ENCODE assay signal across 1 cellular context in the genomic region with DNA sequence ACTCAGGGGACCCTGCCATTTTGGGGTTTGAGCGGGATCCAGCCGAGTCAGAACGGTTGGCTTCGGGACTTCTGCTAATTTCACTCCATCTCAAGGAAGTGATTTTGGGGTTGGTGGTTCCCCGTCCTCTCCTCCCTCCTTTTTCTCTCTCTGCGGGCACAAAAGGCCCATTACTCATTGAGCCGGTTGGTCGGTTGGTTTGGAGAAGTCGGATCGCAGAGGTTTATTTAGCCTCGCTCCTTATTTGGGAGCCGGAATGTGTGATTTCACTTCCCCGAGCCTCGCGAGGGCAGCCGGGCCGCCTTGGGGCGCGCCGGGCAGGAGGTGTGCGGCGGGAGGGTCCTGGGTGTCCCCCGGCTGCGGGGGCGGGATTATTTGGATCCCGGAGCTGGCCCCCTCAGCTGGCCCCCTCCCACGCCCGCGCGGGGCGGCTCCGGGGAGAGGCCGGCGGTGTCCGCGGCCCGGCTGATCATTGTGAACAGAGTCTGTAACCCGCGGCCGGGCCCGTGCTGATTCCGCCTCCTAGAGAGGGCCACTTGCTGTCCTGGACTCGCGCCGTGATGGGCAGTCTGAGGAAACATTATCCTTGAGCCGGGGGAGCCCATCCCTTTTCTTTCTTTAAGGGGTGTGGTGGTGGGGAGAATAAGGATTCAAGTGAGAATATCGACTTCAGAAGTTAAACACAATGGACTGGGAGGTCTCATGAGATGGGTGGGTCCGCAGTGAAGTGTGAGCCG.
A peak's percentile ranks its signal among the peaks of the same experiment; 100 is the strongest.
TF ChIP-seq lines count a peak whose summit lies in the region.

No MANE protein-coding gene starts in this region.

TF ChIP-seq in SK-N-SH, 30 proteins besides CTCF, POLR2A, EP300 and RAD21 (continued from another document):
- TF ChIP-seq FOSL2 (IDR thresholded peaks at IDR 0.05; ENCODE audit: borderline replicate concordance, low read depth) (no peak), JUND (IDR thresholded peaks at IDR 0.05) (no peak)
- TF ChIP-seq, protein P1, sequence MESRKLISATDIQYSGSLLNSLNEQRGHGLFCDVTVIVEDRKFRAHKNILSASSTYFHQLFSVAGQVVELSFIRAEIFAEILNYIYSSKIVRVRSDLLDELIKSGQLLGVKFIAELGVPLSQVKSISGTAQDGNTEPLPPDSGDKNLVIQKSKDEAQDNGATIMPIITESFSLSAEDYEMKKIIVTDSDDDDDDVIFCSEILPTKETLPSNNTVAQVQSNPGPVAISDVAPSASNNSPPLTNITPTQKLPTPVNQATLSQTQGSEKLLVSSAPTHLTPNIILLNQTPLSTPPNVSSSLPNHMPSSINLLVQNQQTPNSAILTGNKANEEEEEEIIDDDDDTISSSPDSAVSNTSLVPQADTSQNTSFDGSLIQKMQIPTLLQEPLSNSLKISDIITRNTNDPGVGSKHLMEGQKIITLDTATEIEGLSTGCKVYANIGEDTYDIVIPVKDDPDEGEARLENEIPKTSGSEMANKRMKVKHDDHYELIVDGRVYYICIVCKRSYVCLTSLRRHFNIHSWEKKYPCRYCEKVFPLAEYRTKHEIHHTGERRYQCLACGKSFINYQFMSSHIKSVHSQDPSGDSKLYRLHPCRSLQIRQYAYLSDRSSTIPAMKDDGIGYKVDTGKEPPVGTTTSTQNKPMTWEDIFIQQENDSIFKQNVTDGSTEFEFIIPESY (IDR thresholded peaks at IDR 0.05; ENCODE audit: borderline replicate concordance, low read depth): 0 out of 2 replicates have a peak, but pooled peaks have one; percentile 44
- TF ChIP-seq, protein P2, sequence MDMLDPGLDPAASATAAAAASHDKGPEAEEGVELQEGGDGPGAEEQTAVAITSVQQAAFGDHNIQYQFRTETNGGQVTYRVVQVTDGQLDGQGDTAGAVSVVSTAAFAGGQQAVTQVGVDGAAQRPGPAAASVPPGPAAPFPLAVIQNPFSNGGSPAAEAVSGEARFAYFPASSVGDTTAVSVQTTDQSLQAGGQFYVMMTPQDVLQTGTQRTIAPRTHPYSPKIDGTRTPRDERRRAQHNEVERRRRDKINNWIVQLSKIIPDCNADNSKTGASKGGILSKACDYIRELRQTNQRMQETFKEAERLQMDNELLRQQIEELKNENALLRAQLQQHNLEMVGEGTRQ (IDR thresholded peaks at IDR 0.05; ENCODE audit: borderline replicate concordance, low read depth, low read length): no peak
